22 cellular contexts compared by ENCODE assay signal in genomic region chrX:13149702-13150101, GRCh38.
DNase-seq lines count a peak whose midpoint lies in the region; ATAC-seq and TF ChIP-seq lines count a peak whose summit lies in the region.
"Had no signal": no experiment of that assay in that cellular context is flagged by ENCODE, and none has a peak within 500 bp of the region (broad histone marks: within the 10 kb centered on the region; RNA-seq: fewer than 3 reads in every experiment).

No MANE protein-coding gene starts in this region.

- no peaks in the 10 kb centered on the region for H3K27me3 Mint-ChIP-seq in CD4-positive, alpha-beta memory T cell
- H3K27me3 Mint-ChIP-seq in T-helper 17 cell = no peaks in the 10 kb centered on the region
- H3K27me3 Mint-ChIP-seq in progenitor cell of endocrine pancreas = no peaks in the 10 kb centered on the region

- intact Hi-C loops in CD4-positive, alpha-beta memory T cell (cut with micrococcal nuclease) = no loop called here
- intact Hi-C loops in left colon (cut with DNase I, micrococcal nuclease) = no loop called here

- CTCF ChIA-PET in CD4-positive, alpha-beta memory T cell (lab: Charles Lee; ENCODE audit: partially characterized antibody) = no interaction called here

- H3K4me3 Mint-ChIP-seq in CD4-positive, alpha-beta memory T cell = no peak overlapping the region
- no peak overlapping the region for H3K4me3 Mint-ChIP-seq in T-helper 17 cell
- H3K4me3 Mint-ChIP-seq in progenitor cell of endocrine pancreas (ENCODE audit: low read depth) = no peak overlapping the region
- H3K4me3 Mint-ChIP-seq: CD14-positive monocyte, IgD-negative memory B cell had no signal

- H3K4me1 ChIP-seq in CD4-positive, alpha-beta memory T cell (ENCODE audit: insufficient read depth, low read length) = peaks cover 22% of the 10 kb centered on the region
- H3K4me1 ChIP-seq: BE2C, SJCRH30 had no signal

- POLR2A ChIA-PET in CD4-positive, alpha-beta memory T cell (lab: Charles Lee; ENCODE audit: partially characterized antibody) = no interaction called here

- H3K4me3 ChIP-seq in CD4-positive, alpha-beta memory T cell (ENCODE audit: low read length in 2 of 2) = no peak overlapping the region
- H3K4me3 ChIP-seq: PC-9, SJCRH30 had no signal

- no peak for ATAC-seq in T-helper 17 cell
- peak; percentile 23 for ATAC-seq in left colon
- ATAC-seq in HG02571 (IDR thresholded peaks at IDR 0.05; ENCODE audit: unreplicated experiment) = no peak
- no peak for ATAC-seq in HG03175 (IDR thresholded peaks at IDR 0.05; ENCODE audit: unreplicated experiment)
- ATAC-seq: Right ventricle myocardium inferior had no signal

- no peak for DNase-seq in CD4-positive, alpha-beta memory T cell
- no peak for DNase-seq in T-helper 17 cell
- DNase-seq in left colon = no peak
- DNase-seq in progenitor cell of endocrine pancreas (ENCODE audit: low spot score, unreplicated experiment) = no peak
- no peak for DNase-seq in NCI-H446 (lab: John Stamatoyannopoulos, UW)
- DNase-seq: 8988T, ACHN, BE2C, DMS153, DND-41, MM.1S, NCI-H2029, NCI-H446 treated with DMSO at 0.1 percent for 48 hours, NCI-H526 treated with DMSO at 0.1 percent for 48 hours, PC-9, SJCRH30 had no signal

- no peaks in the 10 kb centered on the region for H3K27me3 ChIP-seq in CD4-positive, alpha-beta memory T cell (ENCODE audit: insufficient read depth, low read length)
- H3K27me3 ChIP-seq: BE2C, SJCRH30 had no signal

- H3K9me3 Mint-ChIP-seq in CD4-positive, alpha-beta memory T cell = peaks cover 0 to 39% (median 32%) of the 10 kb centered on the region in 8 donors
- peaks cover 38% of the 10 kb centered on the region for H3K9me3 Mint-ChIP-seq in progenitor cell of endocrine pancreas (ENCODE audit: low read depth)

- no peaks in the 10 kb centered on the region for H3K9me3 ChIP-seq in CD4-positive, alpha-beta memory T cell (ENCODE audit: control insufficient read depth in 1 of 2, low read length in 2 of 2)
- no peaks in the 10 kb centered on the region for H3K9me3 ChIP-seq in T-helper 17 cell (ENCODE audit: control insufficient read depth, low read length, poor library complexity, severe bottlenecking)
- H3K9me3 ChIP-seq: BE2C had no signal

- peaks cover 0 to 9% of the 10 kb centered on the region in 2 donors for H3K36me3 Mint-ChIP-seq in CD4-positive, alpha-beta memory T cell
- H3K36me3 Mint-ChIP-seq in T-helper 17 cell (ENCODE audit: low read depth) = peaks cover 3% of the 10 kb centered on the region
- H3K36me3 Mint-ChIP-seq in progenitor cell of endocrine pancreas (ENCODE audit: insufficient read depth) = peaks cover 6% of the 10 kb centered on the region
- H3K36me3 Mint-ChIP-seq: CD14-positive monocyte had no signal

- no peaks in the 10 kb centered on the region for H3K36me3 ChIP-seq in CD4-positive, alpha-beta memory T cell (ENCODE audit: insufficient read depth, low read length)
- H3K36me3 ChIP-seq: BE2C, SJCRH30 had no signal

- H3K4me1 Mint-ChIP-seq in CD4-positive, alpha-beta memory T cell = peaks cover 10 to 34% (median 16%) of the 10 kb centered on the region in 4 donors
- H3K4me1 Mint-ChIP-seq in T-helper 17 cell = peaks cover 4% of the 10 kb centered on the region
- peaks cover 6% of the 10 kb centered on the region for H3K4me1 Mint-ChIP-seq in progenitor cell of endocrine pancreas (ENCODE audit: low read depth)
- H3K4me1 Mint-ChIP-seq: CD14-positive monocyte had no signal

- H3K27ac ChIP-seq in CD4-positive, alpha-beta memory T cell (ENCODE audit: low read depth, low read length) = no peak overlapping the region
- H3K27ac ChIP-seq: KMS-11, PC-9, SJCRH30 had no signal

- no peak for TF ChIP-seq CTCF in progenitor cell of endocrine pancreas (IDR thresholded peaks at IDR 0.05; ENCODE audit: unreplicated experiment)

- H3K27ac Mint-ChIP-seq in CD4-positive, alpha-beta memory T cell = peak overlapping the region in 6 of 7 donors; percentile 27 to 85 (median 45)
- peak overlapping the region; percentile 24 for H3K27ac Mint-ChIP-seq in T-helper 17 cell
- peak overlapping the region; percentile 42 for H3K27ac Mint-ChIP-seq in progenitor cell of endocrine pancreas
- H3K27ac Mint-ChIP-seq: CD14-positive monocyte, IgD-negative memory B cell had no signal
